Comparison of ENCODE assay signal across 1 cellular context in genomic region chr19:39839678-39840327, GRCh38.
TF ChIP-seq lines count a peak whose summit lies in the region.

No MANE protein-coding gene starts in this region.

TF ChIP-seq in K562, 482 proteins besides CTCF, POLR2A, EP300 and RAD21 (continued from another document and continues in another):
- TF ChIP-seq NKRF (IDR thresholded peaks at IDR 0.05; ENCODE audit: borderline replicate concordance) (0 out of 2 replicates have a peak, but pooled peaks have one; percentile 24), REST (CRISPR knock-in tag; IDR thresholded peaks at IDR 0.05; ENCODE audit: low read depth) (no peak), ZNF785 (CRISPR knock-in tag; IDR thresholded peaks at IDR 0.05) (no peak), U2AF1 (optimal IDR thresholded peaks at IDR 0.05; ENCODE audit: low read depth, low read length) (no peak), PYGO2 (tag; IDR thresholded peaks at IDR 0.05) (no peak), PRPF4 (IDR thresholded peaks at IDR 0.05; ENCODE audit: insufficient read depth, low read depth, low read length, poor library complexity, severe bottlenecking) (no peak), ETS1 (conservative IDR thresholded peaks at IDR 0.05; ENCODE audit: control insufficient read depth, low read depth, low read length) (0 out of 2 replicates have a peak, but pooled peaks have one; percentile 18), SRF (CRISPR knock-in tag; IDR thresholded peaks at IDR 0.05) (no peak), ZNF263 (CRISPR knock-in tag; IDR thresholded peaks at IDR 0.05; ENCODE audit: borderline replicate concordance) (0 out of 2 replicates have a peak, but pooled peaks have one; percentile 65), NR2C1 (IDR thresholded peaks at IDR 0.05) (peak; percentile 39; the same call in 1 of the 2 replicates), NR2C1 (tag; IDR thresholded peaks at IDR 0.05) (0 out of 2 replicates have a peak, but pooled peaks have one; percentile 65), NCOR1 (IDR thresholded peaks at IDR 0.05) (peak; percentile 29; the same call in 1 of the 2 replicates), ZNF175 (CRISPR knock-in tag; IDR thresholded peaks at IDR 0.05; ENCODE audit: low read depth) (peak; percentile 60; the same call in 1 of the 2 replicates), SIX5 (IDR thresholded peaks at IDR 0.05; ENCODE audit: borderline replicate concordance in 1 of 2, insufficient read depth in 1 of 2, low read depth in 1 of 2, low read length in 2 of 2) (0 out of 4 replicates have a peak, but pooled peaks of 1 of the 2 experiments have one; percentile 10), ZNF347 (CRISPR knock-in tag; IDR thresholded peaks at IDR 0.05; ENCODE audit: low read depth) (no peak), HDAC2 (IDR thresholded peaks at IDR 0.05) (peak; percentile 56; the same call in 1 of the 2 replicates), E2F5 (CRISPR knock-in tag; IDR thresholded peaks at IDR 0.05) (no peak), ZBTB2 (IDR thresholded peaks at IDR 0.05) (0 out of 2 replicates have a peak, but pooled peaks have one; percentile 26), IRF2 (CRISPR knock-in tag; IDR thresholded peaks at IDR 0.05) (no peak), BHLHE40 (IDR thresholded peaks at IDR 0.05; ENCODE audit: low read length) (peak; percentile 90), ZBTB17 (CRISPR knock-in tag; IDR thresholded peaks at IDR 0.05) (0 out of 2 replicates have a peak, but pooled peaks have one; percentile 5), MYNN (IDR thresholded peaks at IDR 0.05) (no peak), MYNN (CRISPR knock-in tag; IDR thresholded peaks at IDR 0.05) (no peak), CEBPG (CRISPR knock-in tag; IDR thresholded peaks at IDR 0.05) (no peak), CEBPG (tag; conservative IDR thresholded peaks at IDR 0.05 in 1 of 2, IDR thresholded peaks at IDR 0.05 in 1 of 2) (no peak), ZNF592 (IDR thresholded peaks at IDR 0.05) (peak; percentile 85), CREBBP (IDR thresholded peaks at IDR 0.05; ENCODE audit: low read depth, low read length) (no peak), PRDM10 (IDR thresholded peaks at IDR 0.05; ENCODE audit: partially characterized antibody) (peak; percentile 26), ZNF217 (CRISPR knock-in tag; IDR thresholded peaks at IDR 0.05) (no peak), NR1H2 (CRISPR knock-in tag; IDR thresholded peaks at IDR 0.05) (no peak), ZNF76 (CRISPR knock-in tag; IDR thresholded peaks at IDR 0.05; ENCODE audit: borderline replicate concordance) (no peak), USF2 (CRISPR knock-in tag; IDR thresholded peaks at IDR 0.05) (peak; percentile 66), GATAD2B (IDR thresholded peaks at IDR 0.05; ENCODE audit: borderline replicate concordance) (no peak), FOXK2 (conservative IDR thresholded peaks at IDR 0.05 in 1 of 2, IDR thresholded peaks at IDR 0.05 in 1 of 2; ENCODE audit: low read depth in 2 of 2) (peak in 1 of 2 experiments; percentile 40; a peak in 1 of 4 replicates), FOSL1 (tag; conservative IDR thresholded peaks at IDR 0.05) (peak; percentile 76), HNRNPK (IDR thresholded peaks at IDR 0.05; ENCODE audit: low read depth, low read length, poor library complexity, severe bottlenecking) (no peak), ZNF778 (CRISPR knock-in tag; IDR thresholded peaks at IDR 0.05) (no peak), RCOR1 (IDR thresholded peaks at IDR 0.05; ENCODE audit: borderline replicate concordance in 1 of 2, low read depth in 2 of 2, low read length in 2 of 2) (peak in 1 of 2 experiments; percentile 81; a peak in 2 of 4 replicates), ZNF146 (CRISPR knock-in tag; IDR thresholded peaks at IDR 0.05; ENCODE audit: unreplicated experiment) (no peak), ZNF445 (CRISPR knock-in tag; IDR thresholded peaks at IDR 0.05; ENCODE audit: low read depth) (no peak), DPF2 (IDR thresholded peaks at IDR 0.05) (peak; percentile 52; the same call in 1 of the 2 replicates), CREB3L1 (IDR thresholded peaks at IDR 0.05; ENCODE audit: borderline replicate concordance, low read depth) (no peak)
